ENCODE assay signal across 24 cellular contexts in the genomic region with DNA sequence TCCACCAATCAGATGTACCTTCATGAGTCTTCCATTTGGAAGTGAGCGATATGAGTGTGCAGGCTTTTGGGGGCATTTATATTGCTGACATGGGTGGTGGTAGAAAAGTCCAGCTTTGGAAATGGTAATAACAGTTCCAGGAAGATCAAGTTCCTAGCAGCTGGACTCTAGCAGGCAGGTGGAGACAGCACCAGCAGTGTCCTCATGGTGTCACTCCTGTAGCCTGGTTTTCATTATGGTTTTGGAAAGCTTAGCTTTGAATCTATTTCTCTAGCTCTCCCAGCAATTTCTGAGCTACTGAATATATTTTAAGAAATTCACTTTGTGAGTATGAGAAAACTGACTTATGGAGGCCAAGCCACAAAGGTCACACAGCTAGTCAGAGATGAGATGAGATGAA.
A peak's percentile ranks its signal among the peaks of the same experiment; 100 is the strongest.
DNase-seq lines count a peak whose midpoint lies in the region; ATAC-seq, FAIRE-seq and TF ChIP-seq lines count a peak whose summit lies in the region.
"Had no signal": no experiment of that assay in that cellular context is flagged by ENCODE, and none has a peak within 500 bp of the region (broad histone marks: within the 10 kb centered on the region; RNA-seq: fewer than 3 reads in every experiment).

No MANE protein-coding gene starts in this region.

- TF ChIP-seq RAD21 in liver (IDR thresholded peaks at IDR 0.05) (peak; percentile 63 to 75), HepG2 (CRISPR knock-in tag; IDR thresholded peaks at IDR 0.05) (no peak)

- BruUV-seq in HepG2 (replicated peaks; lab: Mats Ljungman, UMichigan), result no TSS peak

- ATAC-seq in HepG2, result no peak
- ATAC-seq in right cardiac atrium, result peak; percentile 48 to 61
- no peak for ATAC-seq in GM21619 (IDR thresholded peaks at IDR 0.05; ENCODE audit: unreplicated experiment)
- no peak for ATAC-seq in GM18520 (IDR thresholded peaks at IDR 0.05; ENCODE audit: unreplicated experiment)

- no peak overlapping the region for H3K9ac ChIP-seq in liver (ENCODE audit: low read depth in 1 of 2, low read length in 2 of 2)
- no peak overlapping the region for H3K9ac ChIP-seq in HepG2 (ENCODE audit: insufficient read depth, low read depth, low read length)
- H3K9ac ChIP-seq in subcutaneous abdominal adipose tissue (ENCODE audit: low read length in 5 of 5), result no peak overlapping the region

- TF ChIP-seq POLR2A in HepG2 (IDR thresholded peaks at IDR 0.05; ENCODE audit: insufficient read depth in 1 of 2, low read depth in 2 of 2, low read length in 2 of 2), result no peak

- no peak overlapping the region for H2AFZ ChIP-seq in HepG2 (ENCODE audit: low read length)

- no peak overlapping the region for H3K27ac Mint-ChIP-seq in chondrocyte (ENCODE audit: unreplicated experiment)
- H3K27ac Mint-ChIP-seq: H9, IgD-negative memory B cell had no signal

- intact Hi-C loops in HepG2 (cut with micrococcal nuclease; ENCODE audit: unreplicated experiment) (no loop called here), right cardiac atrium (cut with DNase I) (loop anchor here in 2 of 4 donors (5.0 to 10.0 kb wide), 3 partner anchors 177 to 355 kb away; no protein-coding TSS in a partner anchor)

- no peaks in the 10 kb centered on the region for H3K36me3 Mint-ChIP-seq in chondrocyte (ENCODE audit: low read depth)
- H3K36me3 Mint-ChIP-seq: IgD-negative memory B cell had no signal

- POLR2A ChIA-PET in HepG2 (lab: Yijun Ruan, JAX), result no interaction called here

- DNase-seq in HepG2 (ENCODE audit: low spot score), result no peak
- DNase-seq in chondrocyte (ENCODE audit: low spot score), result no peak
- DNase-seq in right cardiac atrium, result no peak
- no peak for DNase-seq in kidney glomerular epithelial cell (lab: John Stamatoyannopoulos, UW)
- DNase-seq: activated CD4-positive, alpha-beta T cell treated with anti-CD3 and anti-CD28 coated beads for 4 hours; activated naive CD4-positive, alpha-beta T cell treated with anti-CD3 and anti-CD28 coated beads, Interleukin-2, amount 50 U/mL, for 16 hours; aorta; effector CD4-positive, alpha-beta T cell; H9; midbrain; MM.1S; NCI-H1436; NCI-H524 treated with DMSO at 0.1 percent for 48 hours; nephron progenitor cell; SW 1271 had no signal

- H3K27me3 Mint-ChIP-seq in chondrocyte (ENCODE audit: low read depth), result no peaks in the 10 kb centered on the region
- H3K27me3 Mint-ChIP-seq: central memory CD8-positive, alpha-beta T cell; IgD-negative memory B cell had no signal

- WGBS in liver, result 91% methylated on average over 1 of the region's 1 CpG
- WGBS in HepG2 (ENCODE audit: low lambda C conversion rate), result 45% methylated on average over 1 of the region's 1 CpG
- WGBS in right cardiac atrium, result 55% methylated on average over 1 of the region's 1 CpG

- no peak overlapping the region for H3K27ac ChIP-seq in liver (ENCODE audit: low read depth in 1 of 2, low read length in 2 of 2)
- H3K27ac ChIP-seq in HepG2 (ENCODE audit: extremely low read length, insufficient read depth, low read length), result no peak overlapping the region
- no peak overlapping the region for H3K27ac ChIP-seq in right cardiac atrium (ENCODE audit: low read length)
- H3K27ac ChIP-seq in subcutaneous abdominal adipose tissue (ENCODE audit: low read depth, low read length), result peak overlapping the region; percentile 33
- H3K27ac ChIP-seq: C4-2B had no signal

- no peaks in the 10 kb centered on the region for H3K9me3 Mint-ChIP-seq in chondrocyte (ENCODE audit: low read depth)
- H3K9me3 Mint-ChIP-seq: central memory CD8-positive, alpha-beta T cell; H9; IgD-negative memory B cell; nephron progenitor cell had no signal

- TF ChIP-seq EP300 in HepG2 (IDR thresholded peaks at IDR 0.05; ENCODE audit: low read depth in 2 of 2, low read length in 2 of 2), result no peak
- no peak for TF ChIP-seq EP300 in HepG2 (CRISPR knock-in tag; IDR thresholded peaks at IDR 0.05; ENCODE audit: borderline replicate concordance)

- H3K4me2 ChIP-seq in HepG2 (ENCODE audit: low read depth, low read length), result no peak overlapping the region

- H3K4me1 Mint-ChIP-seq in chondrocyte (ENCODE audit: low read depth), result no peaks in the 10 kb centered on the region
- H3K4me1 Mint-ChIP-seq: central memory CD8-positive, alpha-beta T cell; H9; IgD-negative memory B cell had no signal

- CTCF ChIA-PET in HepG2 (lab: Yijun Ruan, JAX; ENCODE audit: low intra/inter-chr PET ratio, low total read pairs), result no interaction called here

- in situ Hi-C loops in HepG2 (cut with HindIII; ENCODE audit: extremely low pct_ligation_motif_present, low pct_unique_long_range_greater_than_20kb), result no loop called here

- TF ChIP-seq CTCF in liver (IDR thresholded peaks at IDR 0.05; ENCODE audit: low read depth, low read length, missing input control) (peak; percentile 34), HepG2 (CRISPR knock-in tag; IDR thresholded peaks at IDR 0.05) (no peak), chondrocyte (IDR thresholded peaks at IDR 0.05) (peak; percentile 17)

- H3K36me3 ChIP-seq in liver (ENCODE audit: control insufficient read depth in 4 of 4, insufficient read depth in 3 of 4, low read depth in 1 of 4, low read length in 3 of 4) (no peaks in the 10 kb centered on the region), HepG2 (replicated peaks in 1 of 2; ENCODE audit: control insufficient read depth in 1 of 2, insufficient read depth in 2 of 2, low read length in 2 of 2) (no peaks in the 10 kb centered on the region), subcutaneous abdominal adipose tissue (ENCODE audit: control insufficient read depth in 5 of 5, insufficient read depth in 5 of 5, low read length in 5 of 5) (no peaks in the 10 kb centered on the region)

- no peaks in the 10 kb centered on the region for H3K27me3 ChIP-seq in liver (ENCODE audit: control insufficient read depth in 4 of 4, insufficient read depth in 4 of 4, low read length in 3 of 4)
- H3K27me3 ChIP-seq in HepG2 (ENCODE audit: control insufficient read depth in 1 of 2, insufficient read depth in 2 of 2, low read length in 2 of 2), result no peaks in the 10 kb centered on the region
- no peaks in the 10 kb centered on the region for H3K27me3 ChIP-seq in right cardiac atrium (ENCODE audit: control insufficient read depth, insufficient read depth)
- no peaks in the 10 kb centered on the region for H3K27me3 ChIP-seq in subcutaneous abdominal adipose tissue (ENCODE audit: control insufficient read depth in 5 of 5, insufficient read depth in 4 of 5, low read length in 5 of 5)

- FAIRE-seq in HepG2 (lab: Jason Lieb, UNC), result no peak
- FAIRE-seq: A204.1, TTC549 had no signal

- H3K4me3 ChIP-seq in liver (ENCODE audit: low read depth in 1 of 3, low read length in 3 of 3) (no peak overlapping the region), HepG2 (replicated peaks in 1 of 3; ENCODE audit: insufficient read depth in 1 of 3, low read depth in 2 of 3, low read length in 3 of 3) (no peak overlapping the region), right cardiac atrium (ENCODE audit: low read length) (no peak overlapping the region), subcutaneous abdominal adipose tissue (ENCODE audit: low read depth in 1 of 5, low read length in 5 of 5) (no peak overlapping the region)

- H3K9me3 ChIP-seq in liver (ENCODE audit: control insufficient read depth in 4 of 4, low read length in 3 of 4) (no peaks in the 10 kb centered on the region), HepG2 (ENCODE audit: low read length) (no peaks in the 10 kb centered on the region), right cardiac atrium (ENCODE audit: control insufficient read depth, low read length) (no peaks in the 10 kb centered on the region), subcutaneous abdominal adipose tissue (ENCODE audit: control insufficient read depth in 5 of 5, low read length in 5 of 5) (no peaks in the 10 kb centered on the region)

- no peak overlapping the region for H3K4me3 Mint-ChIP-seq in chondrocyte (ENCODE audit: unreplicated experiment)
- H3K4me3 Mint-ChIP-seq: central memory CD8-positive, alpha-beta T cell; H9; IgD-negative memory B cell; nephron progenitor cell had no signal

- H3K4me1 ChIP-seq in liver (ENCODE audit: control insufficient read depth in 4 of 4, insufficient read depth in 4 of 4, low read length in 3 of 4) (peaks cover 1 to 11% (median 3%) of the 10 kb centered on the region in 4 donors), HepG2 (ENCODE audit: insufficient read depth, low read length) (no peaks in the 10 kb centered on the region), right cardiac atrium (ENCODE audit: control insufficient read depth, insufficient read depth, low read length) (no peaks in the 10 kb centered on the region), subcutaneous abdominal adipose tissue (ENCODE audit: control insufficient read depth in 5 of 5, insufficient read depth in 5 of 5, low read length in 5 of 5) (peaks cover 0 to 23% (median 19%) of the 10 kb centered on the region in 5 donors)

- H3K79me2 ChIP-seq in HepG2 (ENCODE audit: insufficient read depth, low read length), result no peaks in the 10 kb centered on the region

- no peaks in the 10 kb centered on the region for H4K20me1 ChIP-seq in HepG2 (ENCODE audit: insufficient read depth, low read length)

TF ChIP-seq in liver, 16 proteins besides CTCF, POLR2A, EP300 and RAD21 (continues in another document):
- TF ChIP-seq TAF1 (conservative IDR thresholded peaks at IDR 0.05), result no peak

TF ChIP-seq in HepG2, 621 proteins besides CTCF, POLR2A, EP300 and RAD21:
- no peak for TF ChIP-seq ZFP62 (CRISPR knock-in tag; IDR thresholded peaks at IDR 0.05)
- TF ChIP-seq ESRRA (CRISPR knock-in tag; IDR thresholded peaks at IDR 0.05; ENCODE audit: low read depth), result no peak
- TF ChIP-seq ZNF251 (CRISPR knock-in tag; IDR thresholded peaks at IDR 0.05), result no peak
- TF ChIP-seq, protein P1, sequence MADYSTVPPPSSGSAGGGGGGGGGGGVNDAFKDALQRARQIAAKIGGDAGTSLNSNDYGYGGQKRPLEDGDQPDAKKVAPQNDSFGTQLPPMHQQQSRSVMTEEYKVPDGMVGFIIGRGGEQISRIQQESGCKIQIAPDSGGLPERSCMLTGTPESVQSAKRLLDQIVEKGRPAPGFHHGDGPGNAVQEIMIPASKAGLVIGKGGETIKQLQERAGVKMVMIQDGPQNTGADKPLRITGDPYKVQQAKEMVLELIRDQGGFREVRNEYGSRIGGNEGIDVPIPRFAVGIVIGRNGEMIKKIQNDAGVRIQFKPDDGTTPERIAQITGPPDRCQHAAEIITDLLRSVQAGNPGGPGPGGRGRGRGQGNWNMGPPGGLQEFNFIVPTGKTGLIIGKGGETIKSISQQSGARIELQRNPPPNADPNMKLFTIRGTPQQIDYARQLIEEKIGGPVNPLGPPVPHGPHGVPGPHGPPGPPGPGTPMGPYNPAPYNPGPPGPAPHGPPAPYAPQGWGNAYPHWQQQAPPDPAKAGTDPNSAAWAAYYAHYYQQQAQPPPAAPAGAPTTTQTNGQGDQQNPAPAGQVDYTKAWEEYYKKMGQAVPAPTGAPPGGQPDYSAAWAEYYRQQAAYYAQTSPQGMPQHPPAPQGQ (CRISPR knock-in tag; IDR thresholded peaks at IDR 0.05; ENCODE audit: borderline replicate concordance), result no peak
- TF ChIP-seq ZBTB38 (CRISPR knock-in tag; IDR thresholded peaks at IDR 0.05), result no peak
- TF ChIP-seq ZFP82 (CRISPR knock-in tag; IDR thresholded peaks at IDR 0.05; ENCODE audit: borderline replicate concordance), result no peak
- TF ChIP-seq ZKSCAN8 (CRISPR knock-in tag; IDR thresholded peaks at IDR 0.05; ENCODE audit: borderline replicate concordance), result no peak

Comparison
In these comparisons a context has a peak if more than half of its experiments do, and no peak if none do; other contexts are left out.
1. ATAC-seq: peak in right cardiac atrium (2 of 2); none in HepG2 (single experiment), GM21619 (single experiment) and GM18520 (single experiment).